Comparison of ENCODE assay signal across 1 cellular context in genomic region chr22:25067851-25068421, GRCh38.
TF ChIP-seq lines count a peak whose summit lies in the region.

No MANE protein-coding gene starts in this region.

TF ChIP-seq in GM12878, 131 proteins besides CTCF, POLR2A, EP300 and RAD21 (continued from another document):
- TF ChIP-seq ZBTB33 (IDR thresholded peaks at IDR 0.05) (peak; percentile 95), BHLHE40 (IDR thresholded peaks at IDR 0.05; ENCODE audit: borderline replicate concordance in 1 of 2, low read depth in 2 of 2, low read length in 1 of 2) (peak in 1 of 2 experiments; percentile 4; a peak in 1 of 4 replicates), MEF2B (IDR thresholded peaks at IDR 0.05; ENCODE audit: partially characterized antibody, poor library complexity, severe bottlenecking) (no peak)
TF ChIP-seq in GM12878: peak in this region for 3.
